ENCODE assay signal across 24 cellular contexts in the genomic region with DNA sequence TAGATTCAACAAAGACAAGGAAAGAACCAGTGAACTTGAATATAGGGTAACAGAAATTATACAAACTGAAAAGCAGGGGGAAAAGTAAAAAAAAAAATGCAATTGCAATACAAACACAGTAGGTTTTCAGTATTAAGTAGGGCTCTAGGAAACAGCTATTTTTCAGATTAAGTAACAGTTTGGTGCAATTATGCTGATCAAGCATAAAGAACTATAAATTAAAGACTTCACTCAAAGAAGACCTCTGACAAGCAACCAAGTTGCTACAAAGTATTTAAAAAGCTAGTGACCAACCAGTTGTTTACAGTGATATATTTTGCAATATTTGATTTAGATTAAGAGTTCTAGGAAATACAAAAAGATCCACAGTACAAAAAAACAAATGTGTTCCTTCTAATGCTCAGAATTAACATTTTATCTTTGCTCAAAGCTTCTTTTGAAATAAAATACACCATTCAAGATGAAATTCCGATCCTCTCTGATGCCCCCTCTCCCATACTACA.
DNase-seq lines count a peak whose midpoint lies in the region; ATAC-seq, FAIRE-seq and TF ChIP-seq lines count a peak whose summit lies in the region.
"Had no signal": no experiment of that assay in that cellular context is flagged by ENCODE, and none has a peak within 500 bp of the region (broad histone marks: within the 10 kb centered on the region; RNA-seq: fewer than 3 reads in every experiment).

No MANE protein-coding gene starts in this region.

- no peak overlapping the region for H2AFZ ChIP-seq in SK-N-SH (ENCODE audit: low read depth)
- H2AFZ ChIP-seq: GM23248 had no signal

- no peak overlapping the region for H3K27ac ChIP-seq in SK-N-SH (ENCODE audit: low read depth in 2 of 2, low read length in 1 of 2)
- no peak overlapping the region for H3K27ac ChIP-seq in kidney (ENCODE audit: low read depth in 2 of 2, low read length in 2 of 2)
- H3K27ac ChIP-seq in liver (ENCODE audit: low read depth in 1 of 2, low read length in 2 of 2), result peak overlapping the region; percentile 37 to 44
- H3K27ac ChIP-seq: 22Rv1, BLaER1, C4-2B, GM23248 had no signal

- H3K4me2 ChIP-seq in SK-N-SH, result no peak overlapping the region
- H3K4me2 ChIP-seq: BLaER1 had no signal

- H3K9me2 ChIP-seq in SK-N-SH, result no peaks in the 10 kb centered on the region

- H3K4me1 ChIP-seq in SK-N-SH (ENCODE audit: control insufficient read depth in 1 of 2, insufficient read depth in 2 of 2, low read depth in 1 of 2, low read length in 1 of 2), result no peaks in the 10 kb centered on the region
- H3K4me1 ChIP-seq in kidney (ENCODE audit: control insufficient read depth in 1 of 2, insufficient read depth in 1 of 2, low read depth in 1 of 2, low read length in 2 of 2), result no peaks in the 10 kb centered on the region
- H3K4me1 ChIP-seq in liver (ENCODE audit: control insufficient read depth in 4 of 4, insufficient read depth in 4 of 4, low read length in 3 of 4), result peaks cover 2 to 25% (median 10%) of the 10 kb centered on the region in 4 donors
- H3K4me1 ChIP-seq: BLaER1 had no signal

- H3K9ac ChIP-seq in SK-N-SH, result no peak overlapping the region
- no peak overlapping the region for H3K9ac ChIP-seq in kidney (ENCODE audit: low read length in 2 of 2)
- H3K9ac ChIP-seq in liver (ENCODE audit: low read depth in 1 of 2, low read length in 2 of 2), result no peak overlapping the region
- H3K9ac ChIP-seq: BLaER1, GM23248 had no signal

- WGBS in SK-N-SH (ENCODE audit: low lambda C conversion rate), result 27% methylated on average over 1 of the region's 1 CpG
- WGBS in liver, result 40% methylated on average over 1 of the region's 1 CpG

- no peak for TF ChIP-seq EP300 in SK-N-SH (IDR thresholded peaks at IDR 0.05; ENCODE audit: borderline replicate concordance in 1 of 2, low read depth in 1 of 2, low read length in 1 of 2)

- intact Hi-C loops in kidney (cut with DNase I), result no loop called here

- CTCF ChIA-PET in SK-N-SH (lab: Yijun Ruan, JAX), result interaction anchor here (2.1 kb wide), 1 partner anchor 265 kb away, joined by 5 read pairs; no protein-coding TSS in a partner anchor

- H3F3A ChIP-seq in SK-N-SH (replicated peaks; ENCODE audit: insufficient read depth), result no peaks in the 10 kb centered on the region

- no peak overlapping the region for H3K4me3 ChIP-seq in SK-N-SH (ENCODE audit: low read depth in 2 of 2, low read length in 1 of 2)
- no peak overlapping the region for H3K4me3 ChIP-seq in kidney (ENCODE audit: low read length in 2 of 2)
- no peak overlapping the region for H3K4me3 ChIP-seq in liver (ENCODE audit: low read depth in 1 of 3, low read length in 3 of 3)
- H3K4me3 ChIP-seq: BLaER1, GM23248 had no signal

- no peak for TF ChIP-seq POLR2A in GM18505 (IDR thresholded peaks at IDR 0.05; ENCODE audit: borderline replicate concordance, extremely low read depth, insufficient read depth, insufficient read length)

- no peaks in the 10 kb centered on the region for H4K20me1 ChIP-seq in SK-N-SH (ENCODE audit: insufficient read depth)
- H4K20me1 ChIP-seq: BLaER1 had no signal

- H3K79me2 ChIP-seq in SK-N-SH (ENCODE audit: insufficient read depth), result no peaks in the 10 kb centered on the region

- H3K36me3 ChIP-seq in SK-N-SH (replicated peaks in 1 of 2; ENCODE audit: control insufficient read depth in 1 of 2, insufficient read depth in 2 of 2, low read length in 1 of 2), result no peaks in the 10 kb centered on the region
- H3K36me3 ChIP-seq in kidney (ENCODE audit: control insufficient read depth in 1 of 2, insufficient read depth in 2 of 2, low read length in 2 of 2), result no peaks in the 10 kb centered on the region
- no peaks in the 10 kb centered on the region for H3K36me3 ChIP-seq in liver (ENCODE audit: control insufficient read depth in 4 of 4, insufficient read depth in 3 of 4, low read depth in 1 of 4, low read length in 3 of 4)

- DNase-seq in SK-N-SH, result no peak
- DNase-seq in kidney, result no peak
- no peak for DNase-seq in activated CD4-positive, alpha-beta T cell treated with anti-CD3 and anti-CD28 coated beads, Interleukin-2, amount 50 U/mL, for 4 hours
- DNase-seq in retina, result no peak
- no peak for DNase-seq in DMS114 treated with DMSO at 0.1 percent for 48 hours (lab: John Stamatoyannopoulos, UW; ENCODE audit: unreplicated experiment)
- DNase-seq: CD4-positive, alpha-beta T cell; CD8-positive, alpha-beta memory T cell; DMS 273 treated with DMSO at 0.1 percent for 48 hours; DMS53; DMS79 treated with DMSO at 0.1 percent for 48 hours; GF-D8; GM23248; H7 had no signal

- H3K27me3 ChIP-seq in SK-N-SH (ENCODE audit: insufficient read depth) (no peaks in the 10 kb centered on the region), liver (ENCODE audit: control insufficient read depth in 4 of 4, insufficient read depth in 4 of 4, low read length in 3 of 4) (no peaks in the 10 kb centered on the region)

- no peak for TF ChIP-seq RAD21 in SK-N-SH (IDR thresholded peaks at IDR 0.05; ENCODE audit: low read length)
- TF ChIP-seq RAD21 in liver (IDR thresholded peaks at IDR 0.05), result peak in 1 of 2 donors; percentile 5

- POLR2A ChIA-PET in SK-N-SH (lab: Yijun Ruan, JAX), result no interaction called here

- ATAC-seq in SK-N-SH treated with all-trans-retinoic acid at 6 μM for 48 hours, result no peak
- ATAC-seq in GM18505 (IDR thresholded peaks at IDR 0.05; ENCODE audit: unreplicated experiment), result no peak
- ATAC-seq: HCT116 had no signal

- H3K9me3 ChIP-seq in SK-N-SH (no peaks in the 10 kb centered on the region), kidney (ENCODE audit: control insufficient read depth in 1 of 2, low read length in 2 of 2) (no peaks in the 10 kb centered on the region), liver (ENCODE audit: control insufficient read depth in 4 of 4, low read length in 3 of 4) (peaks cover 0 to 2% (median 0%) of the 10 kb centered on the region in 4 donors)

- FAIRE-seq in kidney (lab: Jason Lieb, UNC), result peak; percentile 74
- FAIRE-seq: A204.1, D721Med, GM12891, H1 had no signal

- TF ChIP-seq CTCF in SK-N-SH (IDR thresholded peaks at IDR 0.05), result no peak
- no peak for TF ChIP-seq CTCF in kidney (IDR thresholded peaks at IDR 0.05; ENCODE audit: borderline replicate concordance, extremely low read depth, insufficient read depth)
- TF ChIP-seq CTCF in liver (IDR thresholded peaks at IDR 0.05; ENCODE audit: low read depth, low read length, missing input control), result no peak

TF ChIP-seq in SK-N-SH treated with all-trans-retinoic acid at 6 μM for 48 hours, 23 proteins besides CTCF, POLR2A, EP300 and RAD21:
- 0 out of 2 replicates have a peak, but pooled peaks have one; percentile 28 for TF ChIP-seq ZFP30 (CRISPR knock-in tag; IDR thresholded peaks at IDR 0.05)
- TF ChIP-seq, protein P1, sequence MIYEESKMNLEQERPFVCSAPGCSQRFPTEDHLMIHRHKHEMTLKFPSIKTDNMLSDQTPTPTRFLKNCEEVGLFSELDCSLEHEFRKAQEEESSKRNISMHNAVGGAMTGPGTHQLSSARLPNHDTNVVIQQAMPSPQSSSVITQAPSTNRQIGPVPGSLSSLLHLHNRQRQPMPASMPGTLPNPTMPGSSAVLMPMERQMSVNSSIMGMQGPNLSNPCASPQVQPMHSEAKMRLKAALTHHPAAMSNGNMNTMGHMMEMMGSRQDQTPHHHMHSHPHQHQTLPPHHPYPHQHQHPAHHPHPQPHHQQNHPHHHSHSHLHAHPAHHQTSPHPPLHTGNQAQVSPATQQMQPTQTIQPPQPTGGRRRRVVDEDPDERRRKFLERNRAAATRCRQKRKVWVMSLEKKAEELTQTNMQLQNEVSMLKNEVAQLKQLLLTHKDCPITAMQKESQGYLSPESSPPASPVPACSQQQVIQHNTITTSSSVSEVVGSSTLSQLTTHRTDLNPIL (CRISPR knock-in tag; IDR thresholded peaks at IDR 0.05; ENCODE audit: low read depth), result no peak

TF ChIP-seq in SK-N-SH, 30 proteins besides CTCF, POLR2A, EP300 and RAD21:
- TF ChIP-seq RFX5 (IDR thresholded peaks at IDR 0.05; ENCODE audit: low read length) (no peak), NRF1 (IDR thresholded peaks at IDR 0.05; ENCODE audit: low read depth, low read length) (no peak), YY1 (IDR thresholded peaks at IDR 0.05; ENCODE audit: low read depth) (no peak)
TF ChIP-seq in SK-N-SH: peak in this region for 0.

TF ChIP-seq in liver, 16 proteins besides CTCF, POLR2A, EP300 and RAD21:
- peak; percentile 65 for TF ChIP-seq FOXA2 (IDR thresholded peaks at IDR 0.05)
- no peak for TF ChIP-seq TAF1 (conservative IDR thresholded peaks at IDR 0.05)
- no peak for TF ChIP-seq FOXA1 (IDR thresholded peaks at IDR 0.05)
- TF ChIP-seq HNF4A (conservative IDR thresholded peaks at IDR 0.05), result peak in 1 of 2 donors; percentile 46
- no peak for TF ChIP-seq HNF4G (IDR thresholded peaks at IDR 0.05)
- TF ChIP-seq EGR1 (IDR thresholded peaks at IDR 0.05; ENCODE audit: low read depth in 2 of 2), result no peak
- TF ChIP-seq GABPA (IDR thresholded peaks at IDR 0.05 in 1 of 2, conservative IDR thresholded peaks at IDR 0.05 in 1 of 2), result no peak
- peak in 1 of 2 donors; percentile 24 for TF ChIP-seq JUND (IDR thresholded peaks at IDR 0.05)
- peak in 1 of 2 donors; percentile 35 for TF ChIP-seq RXRA (IDR thresholded peaks at IDR 0.05)
TF ChIP-seq in liver: peak in this region for 4.

Comparison
In these comparisons a context has a peak if more than half of its experiments do, and no peak if none do; other contexts are left out.
1. H3K27ac ChIP-seq: peak in liver (2 of 2); none in SK-N-SH (0 of 2) and kidney (0 of 2).